ENCODE assay signal across 7 cellular contexts in the genomic region with DNA sequence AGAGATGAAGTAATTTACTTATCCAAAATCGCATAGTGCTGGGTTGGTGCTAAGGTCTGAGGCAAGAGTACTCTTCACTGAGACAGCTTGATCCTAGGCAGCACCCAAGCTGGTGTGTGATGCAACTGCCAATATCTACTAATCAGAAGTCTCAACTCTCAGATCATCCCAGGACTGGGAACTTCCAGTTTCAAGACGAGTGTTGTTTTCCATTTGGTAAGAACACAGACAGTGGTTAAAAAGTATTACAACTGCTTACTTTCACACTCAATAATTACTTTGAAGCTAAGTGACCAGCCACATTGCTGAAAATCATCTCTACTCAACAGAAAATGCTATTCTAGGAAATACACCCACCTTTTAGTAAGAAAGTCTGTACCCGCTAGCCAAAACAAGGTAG. TPM values are rescaled to one million over a fixed set of nuclear protein-coding genes. Genes with fewer than 3 reads are reported as not detected.
DNase-seq lines count a peak whose midpoint lies in the region; ATAC-seq and TF ChIP-seq lines count a peak whose summit lies in the region.

No MANE protein-coding gene starts in this region.

- no peak overlapping the region for H3K4me3 Mint-ChIP-seq in activated CD4-positive, alpha-beta memory T cell treated with anti-CD3 and anti-CD28 coated beads for 36 hours
- no peak overlapping the region for H3K4me3 Mint-ChIP-seq in type B pancreatic cell

- no peak for TF ChIP-seq CTCF in type B pancreatic cell (conservative IDR thresholded peaks at IDR 0.05)

- H3K27ac Mint-ChIP-seq in activated CD4-positive, alpha-beta memory T cell treated with anti-CD3 and anti-CD28 coated beads for 36 hours = peak overlapping the region; percentile 53
- H3K27ac Mint-ChIP-seq in type B pancreatic cell = no peak overlapping the region

- no peaks in the 10 kb centered on the region for H3K27me3 Mint-ChIP-seq in activated CD4-positive, alpha-beta memory T cell treated with anti-CD3 and anti-CD28 coated beads for 36 hours
- H3K27me3 Mint-ChIP-seq in type B pancreatic cell = no peaks in the 10 kb centered on the region

- H3K4me1 Mint-ChIP-seq in activated CD4-positive, alpha-beta memory T cell treated with anti-CD3 and anti-CD28 coated beads for 36 hours (ENCODE audit: low read depth) = peaks cover 87% of the 10 kb centered on the region
- H3K4me1 Mint-ChIP-seq in type B pancreatic cell (ENCODE audit: unreplicated experiment) = peaks cover 36% of the 10 kb centered on the region

- POLR2A ChIA-PET in activated CD4-positive, alpha-beta memory T cell treated with anti-CD3 and anti-CD28 coated beads for 36 hours (lab: Charles Lee) = interaction anchor here (1.1 to 2.4 kb wide), 7 partner anchors 17 to 269 kb away, joined by 3 to 25 read pairs (median 5); a partner anchor contains a TSS

- peak; percentile 14 for DNase-seq in GM19238 (ENCODE audit: insufficient read length, low spot score)
- DNase-seq in activated CD4-positive, alpha-beta memory T cell treated with anti-CD3 and anti-CD28 coated beads for 36 hours = peak; percentile 59
- peak; percentile 14 to 30 for DNase-seq in stimulated activated CD4-positive, alpha-beta T cell treated with anti-CD3 and anti-CD28 coated beads, Interleukin-15, amount 100 ng/mL, for 48 hours (ENCODE audit: low read depth in 2 of 2)
- DNase-seq in SK-N-DZ (ENCODE audit: low spot score) = no peak
- DNase-seq in type B pancreatic cell (ENCODE audit: extremely low spot score, unreplicated experiment) = no peak
- DNase-seq in HuH-7 (ENCODE audit: low spot score) = no peak

- intact Hi-C loops in activated CD4-positive, alpha-beta memory T cell treated with anti-CD3 and anti-CD28 coated beads for 36 hours (cut with micrococcal nuclease) = loop anchor here (1.0 kb wide), 3 partner anchors 24 to 263 kb away; a partner anchor contains a TSS

- peak; percentile 80 for ATAC-seq in HG02885 (IDR thresholded peaks at IDR 0.05; ENCODE audit: poor library complexity, unreplicated experiment)

- CTCF ChIA-PET in activated CD4-positive, alpha-beta memory T cell treated with anti-CD3 and anti-CD28 coated beads for 36 hours (lab: Charles Lee) = interaction anchor here (0.7 to 2.9 kb wide), 6 partner anchors 19 to 150 kb away, joined by 3 to 7 read pairs (median 4); no protein-coding TSS in a partner anchor

- no peaks in the 10 kb centered on the region for H3K9me3 Mint-ChIP-seq in activated CD4-positive, alpha-beta memory T cell treated with anti-CD3 and anti-CD28 coated beads for 36 hours
- H3K9me3 Mint-ChIP-seq in type B pancreatic cell = no peaks in the 10 kb centered on the region

- peaks cover 4% of the 10 kb centered on the region for H3K36me3 Mint-ChIP-seq in activated CD4-positive, alpha-beta memory T cell treated with anti-CD3 and anti-CD28 coated beads for 36 hours
- no peaks in the 10 kb centered on the region for H3K36me3 Mint-ChIP-seq in type B pancreatic cell

RNA-seq across cellular contexts. Expression of a gene that starts 45.3 kb away (rescaled TPM):
- total RNA-seq in activated CD4-positive, alpha-beta memory T cell treated with anti-CD3 and anti-CD28 coated beads for 36 hours = 10 to 100 TPM; 47.2 to 47.4 TPM
- polyA plus RNA-seq in SK-N-DZ (2014; cell fraction: cytosol; rRNA removed) = 56.2 and 72.9 TPM in 2 replicates
- 32.8 and 35.4 TPM in 2 replicates for polyA plus RNA-seq in SK-N-DZ (2014; cell fraction: nucleus; rRNA removed)
- 50.2 and 52.5 TPM in 2 replicates for total RNA-seq in type B pancreatic cell (ENCODE audit: low replicate concordance)

Comparison
In these comparisons a context has a peak if more than half of its experiments do, and no peak if none do; other contexts are left out.
1. DNase-seq: peak in GM19238 (single experiment), activated CD4-positive, alpha-beta memory T cell treated with anti-CD3 and anti-CD28 coated beads for 36 hours (single experiment) and stimulated activated CD4-positive, alpha-beta T cell treated with anti-CD3 and anti-CD28 coated beads, Interleukin-15, amount 100 ng/mL, for 48 hours (2 of 2); none in SK-N-DZ (single experiment), type B pancreatic cell (single experiment) and HuH-7 (single experiment).